ENCODE assay signal across 9 cellular contexts in genomic region chr10:96511044-96511945, GRCh38. TPM values are rescaled to one million over a fixed set of nuclear protein-coding genes. Genes with fewer than 3 reads are reported as not detected.
DNase-seq lines count a peak whose midpoint lies in the region; ATAC-seq and TF ChIP-seq lines count a peak whose summit lies in the region.
"Had no signal": no experiment of that assay in that cellular context is flagged by ENCODE, and none has a peak within 500 bp of the region (broad histone marks: within the 10 kb centered on the region; RNA-seq: fewer than 3 reads in every experiment).

No MANE protein-coding gene starts in this region.

- POLR2A ChIA-PET in activated CD4-positive, alpha-beta memory T cell treated with anti-CD3 and anti-CD28 coated beads, Interleukin-2, amount 10 ng/mL, durations not matched to agents 7 days and 5 days (lab: Charles Lee) = no interaction called here

- H3K4me3 ChIP-seq in cardiac muscle cell (no peak overlapping the region), LNCaP clone FGC (ENCODE audit: low read depth, low read length) (no peak overlapping the region), iPS-20b (ENCODE audit: low read length) (peak overlapping the region; percentile 65; the same call in 1 of the 2 replicates), testis (no peak overlapping the region)

- H3K9ac ChIP-seq in iPS-20b (ENCODE audit: low read depth, low read length) = no peak overlapping the region

- intact Hi-C loops in Right ventricle myocardium superior (cut with DNase I) (loop anchor here (5.0 kb wide), 2 partner anchors 114 to 134 kb away; no protein-coding TSS in a partner anchor), testis (cut with DNase I; ENCODE audit: low total_unique reads) (loop anchor here (10.0 kb wide), 1 partner anchor 116 kb away; no protein-coding TSS in a partner anchor)

- DNase-seq in cardiac muscle cell (ENCODE audit: low read depth in 1 of 2, low spot score in 1 of 2) (peak; percentile 28 to 60), Right ventricle myocardium superior (no peak), LNCaP clone FGC (ENCODE audit: low read depth) (no peak), testis (peak; percentile 34)
- peak; percentile 22 for DNase-seq in activated CD4-positive, alpha-beta memory T cell treated with anti-CD3 and anti-CD28 coated beads, Interleukin-2, amount 10 ng/mL, durations not matched to agents 7 days and 5 days

- H3K27ac ChIP-seq in cardiac muscle cell (no peak overlapping the region), iPS-20b (ENCODE audit: low read length) (no peak overlapping the region), testis (no peak overlapping the region)

- no peaks in the 10 kb centered on the region for H3K36me3 ChIP-seq in cardiac muscle cell
- no peaks in the 10 kb centered on the region for H3K36me3 ChIP-seq in iPS-20b (ENCODE audit: insufficient read depth, low read depth, low read length)
- H3K36me3 ChIP-seq in testis (ENCODE audit: low read depth, missing control alignments) = no peaks in the 10 kb centered on the region

- H3K27me3 Mint-ChIP-seq in activated CD4-positive, alpha-beta memory T cell treated with anti-CD3 and anti-CD28 coated beads, Interleukin-2, amount 10 ng/mL, durations not matched to agents 7 days and 5 days = peaks cover 42% of the 10 kb centered on the region

- H3K4me1 Mint-ChIP-seq in activated CD4-positive, alpha-beta memory T cell treated with anti-CD3 and anti-CD28 coated beads, Interleukin-2, amount 10 ng/mL, durations not matched to agents 7 days and 5 days = peaks cover 12% of the 10 kb centered on the region

- WGBS in testis, 2 donors = 75 to 81% methylated on average over 7 of the region's 7 CpGs

- H3K27me3 ChIP-seq in cardiac muscle cell = peaks cover 32% of the 10 kb centered on the region
- peaks cover 70% of the 10 kb centered on the region for H3K27me3 ChIP-seq in iPS-20b (ENCODE audit: insufficient read depth, low read length)
- H3K27me3 ChIP-seq in testis = no peaks in the 10 kb centered on the region

- peak; percentile 59 for TF ChIP-seq CTCF in cardiac muscle cell (IDR thresholded peaks at IDR 0.05; ENCODE audit: low read depth, low read length)
- peak; percentile 91 for TF ChIP-seq CTCF in LNCaP clone FGC (IDR thresholded peaks at IDR 0.05; ENCODE audit: control insufficient read depth, extremely low read depth, insufficient read depth)
- peak in 1 of 3 experiments; percentile 31 for TF ChIP-seq CTCF in testis (IDR thresholded peaks at IDR 0.05)

- no peak for TF ChIP-seq POLR2A in testis (IDR thresholded peaks at IDR 0.05)

- CTCF ChIA-PET in activated CD4-positive, alpha-beta memory T cell treated with anti-CD3 and anti-CD28 coated beads, Interleukin-2, amount 10 ng/mL, durations not matched to agents 7 days and 5 days (lab: Charles Lee) = interaction anchor here (0.9 to 2.1 kb wide), 7 partner anchors 9 to 114 kb away, joined by 3 to 7 read pairs (median 4); no protein-coding TSS in a partner anchor

- peaks cover 5% of the 10 kb centered on the region for H3K4me1 ChIP-seq in cardiac muscle cell (ENCODE audit: low read depth)
- peaks cover 26% of the 10 kb centered on the region for H3K4me1 ChIP-seq in iPS-20b (ENCODE audit: insufficient read depth, low read length)
- H3K4me1 ChIP-seq in testis = peaks cover 15% of the 10 kb centered on the region

- no peak overlapping the region for H3K4me3 Mint-ChIP-seq in activated CD4-positive, alpha-beta memory T cell treated with anti-CD3 and anti-CD28 coated beads, Interleukin-2, amount 10 ng/mL, durations not matched to agents 7 days and 5 days

- H3K9me3 ChIP-seq in cardiac muscle cell (ENCODE audit: low read depth) = no peaks in the 10 kb centered on the region
- H3K9me3 ChIP-seq in iPS-20b (ENCODE audit: insufficient read depth, low read depth, low read length) = no peaks in the 10 kb centered on the region
- H3K9me3 ChIP-seq in testis = no peaks in the 10 kb centered on the region

- ATAC-seq in Right ventricle myocardium superior (ENCODE audit: poor library complexity) (no peak), HG02970 (IDR thresholded peaks at IDR 0.05; ENCODE audit: low FRiP score, unreplicated experiment) (no peak), HG02884 (IDR thresholded peaks at IDR 0.05; ENCODE audit: unreplicated experiment) (no peak)

- no peaks in the 10 kb centered on the region for H3K36me3 Mint-ChIP-seq in activated CD4-positive, alpha-beta memory T cell treated with anti-CD3 and anti-CD28 coated beads, Interleukin-2, amount 10 ng/mL, durations not matched to agents 7 days and 5 days (ENCODE audit: low read depth)

- H3K9me3 Mint-ChIP-seq in activated CD4-positive, alpha-beta memory T cell treated with anti-CD3 and anti-CD28 coated beads, Interleukin-2, amount 10 ng/mL, durations not matched to agents 7 days and 5 days = no peaks in the 10 kb centered on the region
- H3K9me3 Mint-ChIP-seq: central memory CD8-positive, alpha-beta T cell had no signal

- H3K27ac Mint-ChIP-seq in activated CD4-positive, alpha-beta memory T cell treated with anti-CD3 and anti-CD28 coated beads, Interleukin-2, amount 10 ng/mL, durations not matched to agents 7 days and 5 days = no peak overlapping the region

RNA-seq across cellular contexts. Expression of gene TLL2, which starts 2.4 kb away (rescaled TPM):
- total RNA-seq in cardiac muscle cell (0.15 and 0.28 TPM in 2 replicates), Right ventricle myocardium superior (8.7 TPM), testis (under 1 TPM; 0.39 to 0.68 TPM)
- polyA plus RNA-seq in cardiac muscle cell (0.16 and 0.55 TPM in 2 replicates), testis (ENCODE audit: insufficient read depth, low read depth, low replicate concordance) (0.67 TPM)
- not detected for total RNA-seq in activated CD4-positive, alpha-beta memory T cell treated with anti-CD3 and anti-CD28 coated beads, Interleukin-2, amount 10 ng/mL, durations not matched to agents 7 days and 5 days

Comparison
In these comparisons a context has a peak if more than half of its experiments do, and no peak if none do; other contexts are left out.
1. DNase-seq: peak in cardiac muscle cell (2 of 2), activated CD4-positive, alpha-beta memory T cell treated with anti-CD3 and anti-CD28 coated beads, Interleukin-2, amount 10 ng/mL, durations not matched to agents 7 days and 5 days (single experiment) and testis (single experiment); none in Right ventricle myocardium superior (single experiment) and LNCaP clone FGC (single experiment).